ENCODE assay signal across 8 cellular contexts in the genomic region with DNA sequence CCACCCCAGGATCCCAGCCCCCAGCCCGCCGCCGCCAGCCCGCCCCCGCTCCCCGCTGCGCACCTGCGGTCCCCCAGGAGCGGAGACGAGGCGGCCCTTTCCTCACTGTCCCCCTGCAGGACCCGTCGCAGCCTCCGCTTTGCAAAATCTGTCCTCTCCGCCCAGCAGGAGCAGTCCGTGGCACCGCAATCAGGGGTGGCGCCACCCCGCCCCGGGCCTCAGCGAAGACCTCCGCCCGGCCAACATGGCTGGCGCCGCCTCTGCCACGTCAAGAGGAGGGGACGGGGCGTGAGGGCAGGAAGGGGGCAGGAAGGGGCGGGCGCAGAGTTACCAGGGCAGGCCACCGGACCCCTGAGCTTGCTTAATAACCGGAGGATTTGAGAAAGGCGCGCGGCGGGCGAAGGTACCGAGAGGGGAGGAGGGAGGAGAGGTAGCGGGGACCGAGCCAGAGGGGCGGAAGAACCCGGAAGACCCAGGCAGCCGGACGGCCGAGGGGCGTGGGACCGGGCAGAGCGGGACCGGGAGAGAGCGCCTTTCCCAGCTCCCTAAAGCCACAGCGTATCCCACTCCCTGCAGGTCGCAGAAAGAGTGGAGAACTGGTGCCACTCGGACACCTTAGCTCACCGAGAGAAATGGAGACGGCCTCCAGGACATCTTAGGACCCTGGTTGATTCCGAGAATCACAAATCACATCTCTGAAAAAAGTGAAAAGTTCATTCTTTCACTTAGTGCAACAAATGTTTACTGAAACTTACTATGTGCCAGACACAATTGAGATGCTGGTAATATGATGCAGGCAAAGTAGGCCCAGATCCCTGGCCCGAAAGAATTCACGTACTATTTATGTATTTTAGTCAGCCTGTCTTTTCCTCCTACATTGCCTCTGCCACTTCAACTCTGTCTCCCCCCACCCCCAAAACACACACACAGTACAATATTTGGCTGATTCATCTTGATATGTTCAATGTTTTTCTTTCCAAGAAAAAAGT. TPM values are rescaled to one million over a fixed set of nuclear protein-coding genes. Genes with fewer than 3 reads are reported as not detected.
DNase-seq lines count a peak whose midpoint lies in the region; ATAC-seq and TF ChIP-seq lines count a peak whose summit lies in the region.

SEC23A (minus strand) TSS at position 267 of the 989 bp plus-strand sequence. CDS start 7,117 bp downstream, outside the sequence.

- H3K36me3 ChIP-seq in left ventricle myocardium inferior (no peaks in the 10 kb centered on the region), psoas muscle (ENCODE audit: insufficient read depth in 1 of 2, low read depth in 1 of 2) (no peaks in the 10 kb centered on the region), urinary bladder (ENCODE audit: insufficient read depth) (peaks cover 3% of the 10 kb centered on the region)

- intact Hi-C loops in T-helper 1 cell treated with Interleukin-12 subunit alpha and Interleukin-12 subunit beta and Interleukin-4 antibody, amounts not matched to agents 30 ng/mL and 1 ng/mL, for 36 hours (cut with micrococcal nuclease), result loop anchor here (1.0 kb wide), 6 partner anchors 11 to 329 kb away; partner anchors contain the start of genes FBXO33, GEMIN2, PNN and TRAPPC6B
- intact Hi-C loops in left ventricle myocardium inferior (cut with micrococcal nuclease), result no loop called here
- intact Hi-C loops in psoas muscle (cut with DNase I), result loop anchor here (5.0 to 10.0 kb wide), 2 partner anchors 262 to 329 kb away; partner anchors contain the start of gene FBXO33 (in 1 of the 2)

- H3K9me3 ChIP-seq in left ventricle myocardium inferior (replicated peaks) (no peaks in the 10 kb centered on the region), psoas muscle (no peaks in the 10 kb centered on the region)

- peak within 1 kb of the TSS; percentile 95 for H3K4me3 ChIP-seq in left ventricle myocardium inferior
- H3K4me3 ChIP-seq in psoas muscle, result peak within 1 kb of the TSS; percentile 95
- H3K4me3 ChIP-seq in urinary bladder (ENCODE audit: low read depth, low read length), result peak within 1 kb of the TSS; percentile 94

- H3K27ac ChIP-seq in left ventricle myocardium inferior (replicated peaks) (peak within 1 kb of the TSS; percentile 97), psoas muscle (peak within 1 kb of the TSS; percentile 92), urinary bladder (ENCODE audit: low read depth) (peak within 1 kb of the TSS; percentile 98)

- peak; percentile 91 for DNase-seq in GM13977 (ENCODE audit: low spot score)
- DNase-seq in NCI-H146 (lab: John Stamatoyannopoulos, UW), result peak; percentile 94
- DNase-seq in amniotic epithelial cell (ENCODE audit: low read depth), result peak; percentile 84
- DNase-seq in left ventricle myocardium inferior, result peak; percentile 93
- DNase-seq in psoas muscle, result peak; percentile 92 to 95

- H3K27me3 ChIP-seq in left ventricle myocardium inferior (ENCODE audit: low read depth), result no peaks in the 10 kb centered on the region
- H3K27me3 ChIP-seq in psoas muscle (ENCODE audit: insufficient read depth in 3 of 3, low read length in 2 of 3), result no peaks in the 10 kb centered on the region

- TF ChIP-seq CTCF in GM13977 (IDR thresholded peaks at IDR 0.05; ENCODE audit: extremely low read depth, insufficient read depth, missing control alignments) (peak; percentile 15), left ventricle myocardium inferior (IDR thresholded peaks at IDR 0.05; ENCODE audit: borderline replicate concordance) (no peak), psoas muscle (IDR thresholded peaks at IDR 0.05) (no peak)

- 0% methylated on average over 45 to 58 of the region's 58 CpGs for WGBS in psoas muscle, 3 donors
- WGBS in urinary bladder, result under 1% methylated on average over 57 of the region's 58 CpGs

- in situ Hi-C loops in GM13977 (cut with MboI; ENCODE audit: low pct_unique_long_range_greater_than_20kb, low sequenced_read_pairs, unreplicated experiment), result no loop called here

- ATAC-seq in HG02870 (IDR thresholded peaks at IDR 0.05; ENCODE audit: unreplicated experiment) (peak; percentile 87), psoas muscle (peak; percentile 94 to 97 (median 97))

- H3K4me1 ChIP-seq in left ventricle myocardium inferior, result peaks cover 62% of the 10 kb centered on the region
- H3K4me1 ChIP-seq in psoas muscle, result peaks cover 11% of the 10 kb centered on the region
- no peaks in the 10 kb centered on the region for H3K4me1 ChIP-seq in urinary bladder (ENCODE audit: insufficient read depth)

RNA-seq across cellular contexts. Expression of gene SEC23A, which starts in this region (rescaled TPM):
- 60.0 and 60.7 TPM in 2 replicates for total RNA-seq in T-helper 1 cell treated with Interleukin-12 subunit alpha and Interleukin-12 subunit beta and Interleukin-4 antibody, amounts not matched to agents 30 ng/mL and 1 ng/mL, for 36 hours
- 75.0 TPM for total RNA-seq in left ventricle myocardium inferior
- 10 to 100 TPM; 70.7 to 84.8 (median 80.5) TPM for total RNA-seq in psoas muscle
- polyA plus RNA-seq in psoas muscle, result 10 to 100 TPM; 25.3 to 62.2 (median 25.5) TPM
- total RNA-seq in urinary bladder, result 318 TPM
- 67.2 TPM for polyA plus RNA-seq in urinary bladder

Comparison
In these comparisons a context has a peak if more than half of its experiments do, and no peak if none do; other contexts are left out.
1. Peak in every context shown above with its lines: DNase-seq, ATAC-seq, H3K4me3 ChIP-seq and H3K27ac ChIP-seq.